Comparison of ENCODE assay signal across 10 cellular contexts in the genomic region with DNA sequence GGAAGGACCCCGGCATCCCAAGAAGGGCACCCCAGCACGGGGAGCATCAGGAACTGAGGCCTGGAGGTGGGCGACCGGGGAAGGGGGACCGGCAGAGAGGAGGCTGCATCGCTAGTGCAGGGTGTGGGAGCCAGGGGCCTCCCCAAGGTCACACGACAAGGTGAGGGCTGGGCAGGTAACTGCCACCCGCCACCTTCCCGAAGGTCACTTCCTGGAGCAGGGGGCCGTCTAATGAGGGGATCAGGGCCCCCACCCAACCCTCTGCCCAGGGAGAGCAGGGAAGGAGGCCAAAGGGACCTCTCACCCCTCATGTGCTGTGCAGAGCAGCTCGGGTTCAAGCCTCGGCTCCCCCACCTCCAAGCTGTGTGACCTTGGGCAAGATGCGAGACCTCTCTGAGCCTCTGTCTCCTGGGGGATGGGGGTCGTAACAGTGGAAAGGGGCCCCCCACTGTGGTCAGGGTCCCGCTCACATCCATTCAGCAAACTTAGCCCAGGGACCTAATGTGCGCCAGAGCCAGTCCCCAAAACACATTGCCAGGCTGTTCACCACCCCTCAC. TPM values are rescaled to one million over a fixed set of nuclear protein-coding genes. Genes with fewer than 3 reads are reported as not detected.
A peak's percentile ranks its signal among the peaks of the same experiment; 100 is the strongest.
DNase-seq lines count a peak whose midpoint lies in the region; ATAC-seq, FAIRE-seq and TF ChIP-seq lines count a peak whose summit lies in the region.
"Had no signal": no experiment of that assay in that cellular context is flagged by ENCODE, and none has a peak within 500 bp of the region (broad histone marks: within the 10 kb centered on the region; RNA-seq: fewer than 3 reads in every experiment).

No MANE protein-coding gene starts in this region.

- H3K27ac Mint-ChIP-seq in CD4-positive, CD25-positive, alpha-beta regulatory T cell = peak overlapping the region in 2 of 3 donors; percentile 25 to 48

- peaks cover 8% of the 10 kb centered on the region for H3K36me3 Mint-ChIP-seq in CD4-positive, CD25-positive, alpha-beta regulatory T cell

- no peak overlapping the region for H2BK12ac ChIP-seq in trophoblast cell (ENCODE audit: low read length)

- no peak overlapping the region for H4K12ac ChIP-seq in trophoblast cell (ENCODE audit: low read depth, low read length)

- FAIRE-seq in HTR-8/SVneo (lab: Jason Lieb, UNC) = no peak
- FAIRE-seq: colon had no signal

- peaks cover 0 to 51% (median 8%) of the 10 kb centered on the region in 4 donors for H3K4me1 Mint-ChIP-seq in CD4-positive, CD25-positive, alpha-beta regulatory T cell

- no peak overlapping the region for H2AFZ ChIP-seq in trophoblast cell (ENCODE audit: insufficient read depth, low read length, poor library complexity)

- no peak overlapping the region for H3K4me3 ChIP-seq in CD4-positive, CD25-positive, alpha-beta regulatory T cell (ENCODE audit: low read depth, low read length)
- H3K4me3 ChIP-seq in Peyer's patch = peak overlapping the region; percentile 17 to 100 (median 67)
- H3K4me3 ChIP-seq in trophoblast cell (ENCODE audit: low read depth, low read length) = no peak overlapping the region

- no peak overlapping the region for H2BK120ac ChIP-seq in trophoblast cell (ENCODE audit: insufficient read depth, low read length, poor library complexity)

- DNase-seq in CD4-positive, CD25-positive, alpha-beta regulatory T cell = no peak
- DNase-seq in Peyer's patch (peak in 1 of 3 donors; percentile 77), epithelial cell of prostate (ENCODE audit: low read depth, low spot score) (no peak), trophoblast cell (no peak), HTR-8/SVneo (ENCODE audit: insufficient read length, low spot score) (no peak), cerebellum (ENCODE audit: low spot score) (no peak), left lobe of liver (ENCODE audit: low spot score) (no peak)

- H3K27ac ChIP-seq in CD4-positive, CD25-positive, alpha-beta regulatory T cell (ENCODE audit: insufficient read depth, low read length, poor library complexity, severe bottlenecking) = peak overlapping the region; percentile 74
- H3K27ac ChIP-seq in Peyer's patch = peak overlapping the region; percentile 96 to 100 (median 98)
- H3K27ac ChIP-seq in epithelial cell of prostate = peak overlapping the region; percentile 89
- H3K27ac ChIP-seq in trophoblast cell (ENCODE audit: low read depth, low read length) = no peak overlapping the region
- H3K27ac ChIP-seq: KMS-11 had no signal

- peak overlapping the region; percentile 16 for H3K18ac ChIP-seq in trophoblast cell (ENCODE audit: low read length)

- H3K14ac ChIP-seq in trophoblast cell (ENCODE audit: low read length) = no peak overlapping the region

- H3K9me3 ChIP-seq in CD4-positive, CD25-positive, alpha-beta regulatory T cell (ENCODE audit: control insufficient read depth in 2 of 2, low read length in 2 of 2) = no peaks in the 10 kb centered on the region
- no peaks in the 10 kb centered on the region for H3K9me3 ChIP-seq in Peyer's patch
- no peaks in the 10 kb centered on the region for H3K9me3 ChIP-seq in trophoblast cell (ENCODE audit: insufficient read depth, low read depth, low read length)

- H2BK5ac ChIP-seq in trophoblast cell (ENCODE audit: low read depth, low read length, poor library complexity) = no peak overlapping the region

- no peak overlapping the region for H3K23ac ChIP-seq in trophoblast cell (ENCODE audit: low read length)

- H3K4me1 ChIP-seq in CD4-positive, CD25-positive, alpha-beta regulatory T cell (ENCODE audit: control insufficient read depth, insufficient read depth, low read length, poor library complexity, severe bottlenecking) = peaks cover 70% of the 10 kb centered on the region
- H3K4me1 ChIP-seq in Peyer's patch (peaks cover 5 to 77% (median 55%) of the 10 kb centered on the region in 4 donors), trophoblast cell (ENCODE audit: control insufficient read depth in 1 of 2, insufficient read depth in 2 of 2, low read length in 2 of 2) (peaks cover 47 to 60% of the 10 kb centered on the region in 2 experiments)

- H2AK5ac ChIP-seq in trophoblast cell (ENCODE audit: low read length) = no peak overlapping the region

- H3K9me3 Mint-ChIP-seq in CD4-positive, CD25-positive, alpha-beta regulatory T cell = no peaks in the 10 kb centered on the region

- no peak overlapping the region for H3K4me2 ChIP-seq in trophoblast cell (ENCODE audit: low read length)
- H3K4me2 ChIP-seq: KMS-11 had no signal

- no peak for TF ChIP-seq POLR2A in Peyer's patch (IDR thresholded peaks at IDR 0.05)

- no peak for TF ChIP-seq CTCF in Peyer's patch (IDR thresholded peaks at IDR 0.05)

- H3K27me3 Mint-ChIP-seq in CD4-positive, CD25-positive, alpha-beta regulatory T cell = no peaks in the 10 kb centered on the region

- H3K79me2 ChIP-seq in trophoblast cell (ENCODE audit: control insufficient read depth, insufficient read depth, low read length, poor library complexity) = peaks cover 75% of the 10 kb centered on the region

- peak overlapping the region; percentile 55 to 84 (median 62) for H3K4me3 Mint-ChIP-seq in CD4-positive, CD25-positive, alpha-beta regulatory T cell

- no peak overlapping the region for H3K9ac ChIP-seq in trophoblast cell (ENCODE audit: low read length)
- H3K9ac ChIP-seq: KMS-11 had no signal

- WGBS in trophoblast cell (ENCODE audit: extremely low coverage, insufficient coverage, insufficient read length) = no CpG with 5 or more reads among the region's 16 CpGs

- no peaks in the 10 kb centered on the region for H3K27me3 ChIP-seq in CD4-positive, CD25-positive, alpha-beta regulatory T cell (ENCODE audit: control insufficient read depth, insufficient read depth, low read length)
- H3K27me3 ChIP-seq in Peyer's patch = no peaks in the 10 kb centered on the region
- no peaks in the 10 kb centered on the region for H3K27me3 ChIP-seq in trophoblast cell (ENCODE audit: insufficient read depth, low read length)

- ATAC-seq in CD4-positive, CD25-positive, alpha-beta regulatory T cell (ENCODE audit: low read depth in 2 of 2) = no peak
- ATAC-seq in GM18867 (IDR thresholded peaks at IDR 0.05; ENCODE audit: unreplicated experiment) (no peak), left lobe of liver (no peak)

- peak overlapping the region; percentile 16 for H4K8ac ChIP-seq in trophoblast cell (ENCODE audit: low read depth, low read length)

- H4K91ac ChIP-seq in trophoblast cell (ENCODE audit: low read depth, low read length) = no peak overlapping the region

- peaks cover 34% of the 10 kb centered on the region for H3K79me1 ChIP-seq in trophoblast cell (ENCODE audit: low read length)

- peak overlapping the region; percentile 96 for H3K4ac ChIP-seq in trophoblast cell (ENCODE audit: low read depth, low read length)

- peaks cover 10% of the 10 kb centered on the region for H3K36me3 ChIP-seq in CD4-positive, CD25-positive, alpha-beta regulatory T cell (ENCODE audit: control insufficient read depth, insufficient read depth, low read length)
- H3K36me3 ChIP-seq in Peyer's patch (peaks cover 0 to 11% (median 0%) of the 10 kb centered on the region in 3 donors), trophoblast cell (ENCODE audit: control insufficient read depth in 1 of 2, insufficient read depth in 2 of 2, low read length in 2 of 2) (peaks cover 15 to 27% of the 10 kb centered on the region in 2 experiments)

RNA-seq across cellular contexts. Expression of a gene that starts 6.0 kb away (rescaled TPM):
- 50.5 TPM for total RNA-seq in CD4-positive, CD25-positive, alpha-beta regulatory T cell
- polyA plus RNA-seq in CD4-positive, CD25-positive, alpha-beta regulatory T cell = 10 to 100 TPM; 19.6 to 30.4 (median 23.7) TPM
- total RNA-seq in Peyer's patch = 100 to 1,000 TPM in 2 of 4 donors, 10 to 100 TPM in 2; 74.3 to 149 (median 96.1) TPM
- 33.3 and 34.5 TPM in 2 replicates for polyA plus RNA-seq in trophoblast cell (2013)
- 3.5 TPM for total RNA-seq in cerebellum
- total RNA-seq in left lobe of liver = 33.3 TPM

RNA-seq across cellular contexts. Expression of a gene that starts 53.2 kb away (rescaled TPM):
- total RNA-seq in CD4-positive, CD25-positive, alpha-beta regulatory T cell = 25.4 TPM
- polyA plus RNA-seq in CD4-positive, CD25-positive, alpha-beta regulatory T cell = 10 to 100 TPM in 1 of 4 donors, 1 to 10 TPM in 3; 4.1 to 10.4 (median 4.4) TPM
- total RNA-seq in Peyer's patch (10 to 100 TPM; 15.9 to 47.9 (median 24.2) TPM), cerebellum (19.1 TPM), left lobe of liver (13.6 TPM)
- polyA plus RNA-seq in trophoblast cell (2013) = 73.6 and 81.3 TPM in 2 replicates

Comparison
In these comparisons a context has a peak if more than half of its experiments do, and no peak if none do; other contexts are left out.
1. H3K4me3 ChIP-seq: peak in Peyer's patch (4 of 4); none in CD4-positive, CD25-positive, alpha-beta regulatory T cell (single experiment) and trophoblast cell (single experiment).